In the genomic region with DNA sequence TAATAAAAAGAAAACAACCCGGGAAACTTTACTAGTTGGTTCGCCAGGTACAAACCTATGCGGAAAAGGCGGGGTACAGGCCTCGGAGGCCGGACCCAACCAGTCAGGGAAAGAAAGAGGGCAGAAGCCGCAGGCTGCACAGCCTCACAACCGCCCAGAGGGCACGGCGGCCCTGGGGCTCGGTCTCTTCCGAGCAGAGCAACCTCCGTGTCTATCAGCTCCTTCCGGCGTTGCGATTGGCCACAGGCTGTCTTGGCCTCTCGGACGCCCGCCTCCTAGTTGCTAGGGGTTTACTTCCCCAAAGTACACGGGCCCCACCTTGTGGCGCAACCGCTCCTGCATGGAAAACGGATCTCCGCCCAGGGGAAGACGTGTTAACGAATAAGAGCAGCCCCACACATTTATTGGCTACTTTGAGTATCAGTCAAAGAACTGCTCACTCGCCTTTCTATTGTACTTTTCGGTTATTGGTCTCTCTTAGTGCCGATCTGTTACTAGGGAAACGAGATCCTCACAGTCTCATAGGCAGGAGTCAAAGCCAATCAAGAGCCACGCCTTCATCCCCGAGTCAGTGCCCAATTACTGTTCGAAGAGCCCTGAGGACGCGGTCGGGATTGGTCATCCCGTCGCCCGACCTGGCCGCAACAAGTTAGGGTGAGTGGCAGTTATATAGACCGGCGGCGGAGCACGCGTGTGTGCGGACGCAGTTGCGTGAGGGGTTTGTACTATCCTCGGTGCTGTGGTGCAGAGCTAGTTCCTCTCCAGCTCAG, we compare ENCODE assay signal across 1 cellular context.
TF ChIP-seq lines count a peak whose summit lies in the region.

G3BP1 (plus strand) TSS at position 696 of the 770 bp plus-strand sequence. CDS start 14,667 bp downstream, outside the sequence.

TF ChIP-seq in HepG2, 621 proteins besides CTCF, POLR2A, EP300 and RAD21 (continued from another document and continues in another):
- TF ChIP-seq ZBTB43 (CRISPR knock-in tag; conservative IDR thresholded peaks at IDR 0.05) = peak; percentile 65; the same call in 1 of the 2 replicates
- no peak for TF ChIP-seq TERF1 (CRISPR knock-in tag; IDR thresholded peaks at IDR 0.05)
- 0 out of 2 replicates have a peak, but pooled peaks have one; percentile 20 for TF ChIP-seq ZNF564 (CRISPR knock-in tag; IDR thresholded peaks at IDR 0.05)
- 0 out of 2 replicates have a peak, but pooled peaks have one; percentile 59 for TF ChIP-seq ELF4 (CRISPR knock-in tag; IDR thresholded peaks at IDR 0.05; ENCODE audit: borderline replicate concordance)
- no peak for TF ChIP-seq RAD51 (IDR thresholded peaks at IDR 0.05; ENCODE audit: borderline replicate concordance)
- no peak for TF ChIP-seq PTBP1 (IDR thresholded peaks at IDR 0.05; ENCODE audit: low read depth, low read length, poor library complexity, severe bottlenecking)
- TF ChIP-seq FOXM1 (CRISPR knock-in tag; IDR thresholded peaks at IDR 0.05) = no peak
- TF ChIP-seq SMYD3 (CRISPR knock-in tag; IDR thresholded peaks at IDR 0.05) = no peak
- peak; percentile 79 for TF ChIP-seq ZNF749 (CRISPR knock-in tag; IDR thresholded peaks at IDR 0.05; ENCODE audit: borderline replicate concordance)
- TF ChIP-seq, protein P1, sequence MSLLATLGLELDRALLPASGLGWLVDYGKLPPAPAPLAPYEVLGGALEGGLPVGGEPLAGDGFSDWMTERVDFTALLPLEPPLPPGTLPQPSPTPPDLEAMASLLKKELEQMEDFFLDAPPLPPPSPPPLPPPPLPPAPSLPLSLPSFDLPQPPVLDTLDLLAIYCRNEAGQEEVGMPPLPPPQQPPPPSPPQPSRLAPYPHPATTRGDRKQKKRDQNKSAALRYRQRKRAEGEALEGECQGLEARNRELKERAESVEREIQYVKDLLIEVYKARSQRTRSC (CRISPR knock-in tag; IDR thresholded peaks at IDR 0.05; ENCODE audit: low read depth) = peak; percentile 62
- TF ChIP-seq KMT2B (CRISPR knock-in tag; IDR thresholded peaks at IDR 0.05) = peak; percentile 68
- TF ChIP-seq ZSCAN5A (CRISPR knock-in tag; IDR thresholded peaks at IDR 0.05; ENCODE audit: borderline replicate concordance) = no peak
- no peak for TF ChIP-seq CENPT (CRISPR knock-in tag; IDR thresholded peaks at IDR 0.05; ENCODE audit: low read depth)
- 0 out of 2 replicates have a peak, but pooled peaks have one; percentile 32 for TF ChIP-seq TEAD2 (CRISPR knock-in tag; IDR thresholded peaks at IDR 0.05)
- peak; percentile 88 for TF ChIP-seq CREB1 (IDR thresholded peaks at IDR 0.05)
- TF ChIP-seq CREB1 (CRISPR knock-in tag; IDR thresholded peaks at IDR 0.05) = peak; percentile 96
- TF ChIP-seq ZNF503 (CRISPR knock-in tag; IDR thresholded peaks at IDR 0.05) = no peak
- TF ChIP-seq KDM1A (CRISPR knock-in tag; IDR thresholded peaks at IDR 0.05) = no peak
- TF ChIP-seq U2AF1 (optimal IDR thresholded peaks at IDR 0.05; ENCODE audit: low read depth, low read length) = no peak
- peak; percentile 72 for TF ChIP-seq ZNF160 (CRISPR knock-in tag; IDR thresholded peaks at IDR 0.05)
- 0 out of 2 replicates have a peak, but pooled peaks have one; percentile 20 for TF ChIP-seq KLF11 (CRISPR knock-in tag; IDR thresholded peaks at IDR 0.05)
- 0 out of 2 replicates have a peak, but pooled peaks have one; percentile 41 for TF ChIP-seq ZNF766 (CRISPR knock-in tag; IDR thresholded peaks at IDR 0.05; ENCODE audit: borderline replicate concordance)
- TF ChIP-seq HNRNPH1 (optimal IDR thresholded peaks at IDR 0.05; ENCODE audit: low read depth, low read length) = no peak
- no peak for TF ChIP-seq TRIM24 (CRISPR knock-in tag; IDR thresholded peaks at IDR 0.05)
- TF ChIP-seq, protein P2, sequence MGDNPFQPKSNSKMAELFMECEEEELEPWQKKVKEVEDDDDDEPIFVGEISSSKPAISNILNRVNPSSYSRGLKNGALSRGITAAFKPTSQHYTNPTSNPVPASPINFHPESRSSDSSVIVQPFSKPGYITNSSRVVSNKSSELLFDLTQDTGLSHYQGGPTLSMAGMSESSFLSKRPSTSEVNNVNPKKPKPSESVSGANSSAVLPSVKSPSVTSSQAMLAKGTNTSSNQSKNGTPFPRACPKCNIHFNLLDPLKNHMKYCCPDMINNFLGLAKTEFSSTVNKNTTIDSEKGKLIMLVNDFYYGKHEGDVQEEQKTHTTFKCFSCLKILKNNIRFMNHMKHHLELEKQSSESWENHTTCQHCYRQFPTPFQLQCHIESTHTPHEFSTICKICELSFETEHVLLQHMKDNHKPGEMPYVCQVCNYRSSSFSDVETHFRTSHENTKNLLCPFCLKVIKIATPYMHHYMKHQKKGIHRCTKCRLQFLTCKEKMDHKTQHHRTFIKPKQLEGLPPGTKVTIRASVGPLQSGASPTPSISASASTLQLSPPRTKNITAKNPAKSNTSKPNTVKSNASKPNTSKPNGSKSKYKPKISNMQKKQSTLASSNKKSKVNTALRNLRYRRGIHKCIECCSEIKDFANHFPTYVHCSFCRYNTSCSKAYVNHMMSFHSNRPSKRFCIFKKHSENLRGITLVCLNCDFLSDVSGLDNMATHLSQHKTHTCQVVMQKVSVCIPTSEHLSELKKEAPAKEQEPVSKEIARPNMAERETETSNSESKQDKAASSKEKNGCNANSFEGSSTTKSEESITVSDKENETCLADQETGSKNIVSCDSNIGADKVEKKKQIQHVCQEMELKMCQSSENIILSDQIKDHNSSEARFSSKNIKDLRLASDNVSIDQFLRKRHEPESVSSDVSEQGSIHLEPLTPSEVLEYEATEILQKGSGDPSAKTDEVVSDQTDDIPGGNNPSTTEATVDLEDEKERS (CRISPR knock-in tag; IDR thresholded peaks at IDR 0.05) = no peak
- no peak for TF ChIP-seq CSRNP1 (CRISPR knock-in tag; IDR thresholded peaks at IDR 0.05)
- TF ChIP-seq ZNF430 (CRISPR knock-in tag; IDR thresholded peaks at IDR 0.05) = peak; percentile 45; the same call in 1 of the 2 replicates
- TF ChIP-seq ZNF264 (CRISPR knock-in tag; IDR thresholded peaks at IDR 0.05) = 0 out of 2 replicates have a peak, but pooled peaks have one; percentile 36
- no peak for TF ChIP-seq CENPX (CRISPR knock-in tag; IDR thresholded peaks at IDR 0.05)
- TF ChIP-seq, protein P3, sequence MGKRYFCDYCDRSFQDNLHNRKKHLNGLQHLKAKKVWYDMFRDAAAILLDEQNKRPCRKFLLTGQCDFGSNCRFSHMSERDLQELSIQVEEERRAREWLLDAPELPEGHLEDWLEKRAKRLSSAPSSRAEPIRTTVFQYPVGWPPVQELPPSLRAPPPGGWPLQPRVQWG (CRISPR knock-in tag; IDR thresholded peaks at IDR 0.05; ENCODE audit: borderline replicate concordance, low read depth) = no peak
- TF ChIP-seq ZNF788 (CRISPR knock-in tag; IDR thresholded peaks at IDR 0.05; ENCODE audit: borderline replicate concordance) = peak; percentile 61; the same call in 1 of the 2 replicates
- no peak for TF ChIP-seq MLXIP (CRISPR knock-in tag; IDR thresholded peaks at IDR 0.05; ENCODE audit: borderline replicate concordance)
- TF ChIP-seq, protein P4, sequence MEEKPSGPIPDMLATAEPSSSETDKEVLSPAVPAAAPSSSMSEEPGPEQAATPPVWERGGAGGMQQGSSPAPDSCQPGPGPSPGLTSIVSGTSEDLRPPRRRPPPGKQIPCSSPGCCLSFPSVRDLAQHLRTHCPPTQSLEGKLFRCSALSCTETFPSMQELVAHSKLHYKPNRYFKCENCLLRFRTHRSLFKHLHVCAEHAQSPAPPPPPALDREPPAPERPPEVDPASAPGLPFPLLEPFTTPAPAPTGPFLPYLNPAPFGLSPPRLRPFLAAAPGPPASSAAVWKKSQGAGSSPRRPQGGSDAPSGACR (CRISPR knock-in tag; IDR thresholded peaks at IDR 0.05) = no peak
- peak; percentile 68; the same call in 1 of the 2 replicates for TF ChIP-seq ZNF773 (CRISPR knock-in tag; IDR thresholded peaks at IDR 0.05; ENCODE audit: borderline replicate concordance)
- no peak for TF ChIP-seq MZF1 (CRISPR knock-in tag; IDR thresholded peaks at IDR 0.05; ENCODE audit: borderline replicate concordance)
- TF ChIP-seq ZNF776 (CRISPR knock-in tag; IDR thresholded peaks at IDR 0.05) = 0 out of 2 replicates have a peak, but pooled peaks have one; percentile 42
- peak; percentile 42; the same call in 1 of the 2 replicates for TF ChIP-seq ZNF691 (CRISPR knock-in tag; IDR thresholded peaks at IDR 0.05; ENCODE audit: borderline replicate concordance, low read depth)
